8 cellular contexts compared by ENCODE assay signal in the genomic region with DNA sequence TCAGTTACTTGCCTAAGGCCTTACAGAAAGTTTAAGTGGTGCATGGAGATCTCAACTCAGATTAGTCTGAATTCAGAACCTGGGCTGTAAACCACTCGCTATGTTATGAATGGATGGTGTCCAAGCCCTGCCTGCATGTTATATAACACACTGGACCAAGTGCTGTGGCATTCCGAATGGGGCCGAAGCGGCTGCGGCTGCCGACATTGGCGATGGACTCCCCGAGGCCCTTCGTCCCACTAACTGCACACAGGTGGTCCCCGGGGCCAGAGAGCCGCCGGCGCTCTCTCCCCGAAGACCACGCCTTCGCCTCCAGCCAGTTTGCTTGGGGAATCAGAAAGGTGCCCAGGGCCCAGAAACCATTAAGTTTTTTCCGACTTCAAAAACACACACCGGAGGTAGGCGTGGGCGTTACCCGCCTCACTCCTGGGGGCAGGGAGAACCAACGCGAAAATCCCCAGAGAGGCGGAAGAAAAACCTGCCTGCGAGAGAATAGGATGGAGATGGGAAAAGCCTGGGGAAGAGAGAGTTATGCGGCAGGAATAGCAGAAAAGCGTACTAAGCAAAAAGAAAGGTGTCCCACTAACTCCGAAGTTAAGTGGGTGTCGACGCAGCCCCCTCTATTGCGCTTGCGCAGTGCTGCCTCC. TPM values are rescaled to one million over a fixed set of nuclear protein-coding genes. Genes with fewer than 3 reads are reported as not detected.
DNase-seq lines count a peak whose midpoint lies in the region; ATAC-seq and TF ChIP-seq lines count a peak whose summit lies in the region.

No MANE protein-coding gene starts in this region.

- intact Hi-C loops in esophagus squamous epithelium (cut with DNase I): no loop called here

- peak overlapping the region; percentile 75 for H3K4me2 ChIP-seq in neural cell (ENCODE audit: low read length)

- peak overlapping the region; percentile 59 for H2AFZ ChIP-seq in neural cell (ENCODE audit: low read depth, low read length)

- H3K27me3 Mint-ChIP-seq in activated CD4-positive, alpha-beta T cell treated with anti-CD3 and anti-CD28 coated beads, Interleukin-2, amount 10 ng/mL, durations not matched to agents 7 days and 5 days: peaks cover 25% of the 10 kb centered on the region

- H4K20me1 ChIP-seq in neural cell (ENCODE audit: insufficient read depth): no peaks in the 10 kb centered on the region

- H3K27ac Mint-ChIP-seq in activated CD4-positive, alpha-beta T cell treated with anti-CD3 and anti-CD28 coated beads, Interleukin-2, amount 10 ng/mL, durations not matched to agents 7 days and 5 days: peak overlapping the region; percentile 76

- no peaks in the 10 kb centered on the region for H3F3A ChIP-seq in neural cell (ENCODE audit: insufficient read depth, low read length, poor library complexity, severe bottlenecking)

- peak in 1 of 6 experiments; percentile 14 for TF ChIP-seq CTCF in esophagus squamous epithelium (IDR thresholded peaks at IDR 0.05)
- TF ChIP-seq CTCF in neural cell (IDR thresholded peaks at IDR 0.05; ENCODE audit: poor library complexity, severe bottlenecking): no peak

- CTCF ChIA-PET in activated CD4-positive, alpha-beta T cell treated with anti-CD3 and anti-CD28 coated beads, Interleukin-2, amount 10 ng/mL, durations not matched to agents 7 days and 5 days (lab: Charles Lee): no interaction called here

- H3K4me3 Mint-ChIP-seq in activated CD4-positive, alpha-beta T cell treated with anti-CD3 and anti-CD28 coated beads, Interleukin-2, amount 10 ng/mL, durations not matched to agents 7 days and 5 days: peak overlapping the region; percentile 83

- no peak for TF ChIP-seq EP300 in neural cell (conservative IDR thresholded peaks at IDR 0.05; ENCODE audit: poor library complexity, severe bottlenecking)

- H3K4me3 ChIP-seq in SJCRH30: peak overlapping the region; percentile 64
- peak overlapping the region; percentile 59 to 85 (median 74) for H3K4me3 ChIP-seq in esophagus squamous epithelium
- peak overlapping the region; percentile 85 for H3K4me3 ChIP-seq in neural cell (ENCODE audit: low read length)

- H3K9me3 ChIP-seq in SJCRH30 (replicated peaks) (no peaks in the 10 kb centered on the region), esophagus squamous epithelium (no peaks in the 10 kb centered on the region), neural cell (ENCODE audit: low read length) (no peaks in the 10 kb centered on the region)

- H3K9me3 Mint-ChIP-seq in activated CD4-positive, alpha-beta T cell treated with anti-CD3 and anti-CD28 coated beads, Interleukin-2, amount 10 ng/mL, durations not matched to agents 7 days and 5 days: no peaks in the 10 kb centered on the region

- no peak overlapping the region for H3K27ac ChIP-seq in SJCRH30
- H3K27ac ChIP-seq in esophagus squamous epithelium: peak overlapping the region; percentile 66 to 88 (median 84)
- H3K27ac ChIP-seq in neural cell (ENCODE audit: low read length): no peak overlapping the region

- 0 to 1% methylated on average over 19 to 30 of the region's 32 CpGs for WGBS in esophagus squamous epithelium, 2 donors

- ATAC-seq in HG02852 (IDR thresholded peaks at IDR 0.05; ENCODE audit: unreplicated experiment): peak; percentile 24

- H3K4me1 Mint-ChIP-seq in activated CD4-positive, alpha-beta T cell treated with anti-CD3 and anti-CD28 coated beads, Interleukin-2, amount 10 ng/mL, durations not matched to agents 7 days and 5 days: peaks cover 44% of the 10 kb centered on the region

- H3K36me3 ChIP-seq in SJCRH30: no peaks in the 10 kb centered on the region
- H3K36me3 ChIP-seq in esophagus squamous epithelium: no peaks in the 10 kb centered on the region
- no peaks in the 10 kb centered on the region for H3K36me3 ChIP-seq in neural cell (ENCODE audit: insufficient read depth, low read length)

- H3K9me2 ChIP-seq in neural cell (ENCODE audit: insufficient read depth, low read length): no peaks in the 10 kb centered on the region

- H3K9ac ChIP-seq in neural cell (ENCODE audit: low read length): peak overlapping the region; percentile 38

- no peak for TF ChIP-seq POLR2A in esophagus squamous epithelium (IDR thresholded peaks at IDR 0.05)

- no peak for DNase-seq in activated CD4-positive, alpha-beta T cell treated with anti-CD3 and anti-CD28 coated beads, Interleukin-2, amount 10 ng/mL, durations not matched to agents 7 days and 5 days
- DNase-seq in activated CD4-positive, alpha-beta T cell treated with anti-CD3 and anti-CD28 coated beads for 48 hours: no peak
- DNase-seq in SJCRH30 (peak in 1 of 2 experiments; percentile 21), esophagus squamous epithelium (lab: John Stamatoyannopoulos, UW) (no peak), NCI-H187 (lab: John Stamatoyannopoulos, UW) (no peak)
- DNase-seq in NK-92 treated with Interleukin-12 subunit alpha and Interleukin-12 subunit beta, amount 100 ng/mL, for 24 hours (lab: John Stamatoyannopoulos, UW): no peak

- H3K79me2 ChIP-seq in neural cell (replicated peaks; ENCODE audit: insufficient read depth, low read length): no peaks in the 10 kb centered on the region

- no peak for TF ChIP-seq RAD21 in neural cell (conservative IDR thresholded peaks at IDR 0.05)

- H3K4me1 ChIP-seq in SJCRH30: no peaks in the 10 kb centered on the region
- peaks cover 0 to 46% (median 4%) of the 10 kb centered on the region in 3 donors for H3K4me1 ChIP-seq in esophagus squamous epithelium

- peaks cover 18% of the 10 kb centered on the region for H3K36me3 Mint-ChIP-seq in activated CD4-positive, alpha-beta T cell treated with anti-CD3 and anti-CD28 coated beads, Interleukin-2, amount 10 ng/mL, durations not matched to agents 7 days and 5 days (ENCODE audit: low read depth)

- H3K27me3 ChIP-seq in SJCRH30 (0 out of 2 replicates have a peak, but pooled peaks cover 2% of the 10 kb centered on the region), esophagus squamous epithelium (peaks cover 0 to 23% (median 0%) of the 10 kb centered on the region in 4 donors), neural cell (ENCODE audit: insufficient read depth, low read depth, low read length) (peaks cover 37% of the 10 kb centered on the region)

- POLR2A ChIA-PET in activated CD4-positive, alpha-beta T cell treated with anti-CD3 and anti-CD28 coated beads, Interleukin-2, amount 10 ng/mL, durations not matched to agents 7 days and 5 days (lab: Charles Lee): no interaction called here

TF ChIP-seq in neural cell, 6 proteins besides CTCF, POLR2A, EP300 and RAD21:
- TF ChIP-seq SMC3 (conservative IDR thresholded peaks at IDR 0.05; ENCODE audit: poor library complexity) (no peak), TAF1 (IDR thresholded peaks at IDR 0.05; ENCODE audit: low read depth) (no peak), MXI1 (conservative IDR thresholded peaks at IDR 0.05; ENCODE audit: poor library complexity, severe bottlenecking) (no peak), EZH2 (IDR thresholded peaks at IDR 0.05; ENCODE audit: borderline replicate concordance, insufficient read depth, low read length, poor library complexity, severe bottlenecking) (no peak), POLR2AphosphoS5 (IDR thresholded peaks at IDR 0.05) (no peak)
- TF ChIP-seq, protein P1, sequence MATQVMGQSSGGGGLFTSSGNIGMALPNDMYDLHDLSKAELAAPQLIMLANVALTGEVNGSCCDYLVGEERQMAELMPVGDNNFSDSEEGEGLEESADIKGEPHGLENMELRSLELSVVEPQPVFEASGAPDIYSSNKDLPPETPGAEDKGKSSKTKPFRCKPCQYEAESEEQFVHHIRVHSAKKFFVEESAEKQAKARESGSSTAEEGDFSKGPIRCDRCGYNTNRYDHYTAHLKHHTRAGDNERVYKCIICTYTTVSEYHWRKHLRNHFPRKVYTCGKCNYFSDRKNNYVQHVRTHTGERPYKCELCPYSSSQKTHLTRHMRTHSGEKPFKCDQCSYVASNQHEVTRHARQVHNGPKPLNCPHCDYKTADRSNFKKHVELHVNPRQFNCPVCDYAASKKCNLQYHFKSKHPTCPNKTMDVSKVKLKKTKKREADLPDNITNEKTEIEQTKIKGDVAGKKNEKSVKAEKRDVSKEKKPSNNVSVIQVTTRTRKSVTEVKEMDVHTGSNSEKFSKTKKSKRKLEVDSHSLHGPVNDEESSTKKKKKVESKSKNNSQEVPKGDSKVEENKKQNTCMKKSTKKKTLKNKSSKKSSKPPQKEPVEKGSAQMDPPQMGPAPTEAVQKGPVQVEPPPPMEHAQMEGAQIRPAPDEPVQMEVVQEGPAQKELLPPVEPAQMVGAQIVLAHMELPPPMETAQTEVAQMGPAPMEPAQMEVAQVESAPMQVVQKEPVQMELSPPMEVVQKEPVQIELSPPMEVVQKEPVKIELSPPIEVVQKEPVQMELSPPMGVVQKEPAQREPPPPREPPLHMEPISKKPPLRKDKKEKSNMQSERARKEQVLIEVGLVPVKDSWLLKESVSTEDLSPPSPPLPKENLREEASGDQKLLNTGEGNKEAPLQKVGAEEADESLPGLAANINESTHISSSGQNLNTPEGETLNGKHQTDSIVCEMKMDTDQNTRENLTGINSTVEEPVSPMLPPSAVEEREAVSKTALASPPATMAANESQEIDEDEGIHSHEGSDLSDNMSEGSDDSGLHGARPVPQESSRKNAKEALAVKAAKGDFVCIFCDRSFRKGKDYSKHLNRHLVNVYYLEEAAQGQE (IDR thresholded peaks at IDR 0.05; ENCODE audit: borderline replicate concordance): no peak

RNA-seq across cellular contexts. Expression of a gene that starts 0.6 kb away (rescaled TPM):
- total RNA-seq in activated CD4-positive, alpha-beta T cell treated with anti-CD3 and anti-CD28 coated beads, Interleukin-2, amount 10 ng/mL, durations not matched to agents 7 days and 5 days: 10 to 100 TPM; 13.3 to 13.7 TPM
- total RNA-seq in SJCRH30 (2014; rRNA removed; shearing (Covaris generic)): 0.79 and 0.91 TPM in 2 replicates
- 1 to 10 TPM in 2 of 4 donors, under 1 TPM in 2; 0.27 to 2.8 (median 1.3) TPM for total RNA-seq in esophagus squamous epithelium
- 0.05 and 0.42 TPM in 2 replicates for polyA plus RNA-seq in neural cell
- polyA minus RNA-seq in neural cell: not detected in 2 replicates

Comparison
In these comparisons a context has a peak if more than half of its experiments do, and no peak if none do; other contexts are left out.
1. H3K27ac ChIP-seq: peak in esophagus squamous epithelium (4 of 4); none in SJCRH30 (single experiment) and neural cell (single experiment).
2. Peak in every context shown above with its lines, with median percentiles within 50 percentile points of each other: H3K4me3 ChIP-seq.